10 cellular contexts compared by ENCODE assay signal in genomic region chr19:19056636-19057275, GRCh38.
"Had no signal": no experiment of that assay in that cellular context is flagged by ENCODE, and none has a peak within 500 bp of the region (broad histone marks: within the 10 kb centered on the region; RNA-seq: fewer than 3 reads in every experiment).

No MANE protein-coding gene starts in this region.

- H3K36me3 Mint-ChIP-seq: IgD-negative memory B cell had no signal

- H3K4me1 Mint-ChIP-seq: GM23338 had no signal

- H3K4me1 ChIP-seq: HAP-1 had no signal

- DNase-seq: HFFc6, KG1 had no signal

- H3K4me3 ChIP-seq: GM23338, HAP-1 had no signal

- H3K27ac ChIP-seq: HL-60 had no signal

- H3K27me3 Mint-ChIP-seq: IgD-negative memory B cell had no signal

- H3K4me3 Mint-ChIP-seq: GM23338, HFFc6, IgD-negative memory B cell had no signal

- H3K9me3 ChIP-seq: HAP-1 had no signal

- H3K27ac Mint-ChIP-seq: GM23338, HFFc6, IgD-negative memory B cell had no signal

- H2AFZ ChIP-seq: GM23338 had no signal

- H3K9me3 Mint-ChIP-seq: GM23338, HFFc6, IgD-negative memory B cell had no signal

- ATAC-seq: GM23338, HCT116 had no signal

- FAIRE-seq: H1, H54, HTR-8/SVneo had no signal

- H3K4me2 ChIP-seq: GM23338 had no signal
